ENCODE assay signal across 9 cellular contexts in genomic region chr18:61619783-61620182, GRCh38.
"Had no signal": no experiment of that assay in that cellular context is flagged by ENCODE, and none has a peak within 500 bp of the region (broad histone marks: within the 10 kb centered on the region; RNA-seq: fewer than 3 reads in every experiment).

No MANE protein-coding gene starts in this region.

- FAIRE-seq: H1, H54, K562 had no signal

- DNase-seq: H9, HCEC 1CT, IMR-90, KG1 had no signal

- H3K4me3 ChIP-seq: GM23338, K562 had no signal

- H3K27ac ChIP-seq: HL-60 had no signal

- H3K4me2 ChIP-seq: GM23338 had no signal

- H2AFZ ChIP-seq: GM23338 had no signal

- ATAC-seq: GM23338, K562 had no signal
